20 cellular contexts compared by ENCODE assay signal in the genomic region with DNA sequence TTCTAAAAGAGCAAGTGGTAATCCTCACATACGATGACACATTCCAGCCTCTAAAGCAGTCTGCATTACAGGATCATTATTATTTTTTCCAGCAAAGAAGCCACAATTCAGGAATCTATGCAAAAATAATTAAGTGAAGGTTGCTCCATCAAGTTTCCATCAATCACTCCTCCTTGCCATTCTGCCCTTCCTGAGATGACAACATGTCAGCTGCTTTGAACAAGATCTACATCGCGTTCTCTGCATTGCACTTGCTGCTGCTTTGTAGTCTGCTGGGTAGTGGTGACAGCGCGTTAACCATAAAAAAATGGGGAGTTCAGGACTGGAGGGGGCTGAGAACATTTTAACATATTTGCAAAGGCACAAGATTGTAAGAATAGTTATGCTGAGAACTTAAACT.
DNase-seq lines count a peak whose midpoint lies in the region; ATAC-seq and TF ChIP-seq lines count a peak whose summit lies in the region.
"Had no signal": no experiment of that assay in that cellular context is flagged by ENCODE, and none has a peak within 500 bp of the region (broad histone marks: within the 10 kb centered on the region; RNA-seq: fewer than 3 reads in every experiment).

No MANE protein-coding gene starts in this region.

- H2AFZ ChIP-seq in IMR-90 (replicated peaks; ENCODE audit: low read length, poor library complexity) = no peak overlapping the region
- H2AFZ ChIP-seq in neuronal stem cell (ENCODE audit: low read length) = no peak overlapping the region

- TF ChIP-seq RAD21 in IMR-90 (IDR thresholded peaks at IDR 0.05; ENCODE audit: low read length) = no peak

- H3K27me3 ChIP-seq in IMR-90 (ENCODE audit: control insufficient read depth, insufficient read depth, low read length) (no peaks in the 10 kb centered on the region), neuronal stem cell (ENCODE audit: control insufficient read depth in 3 of 3, insufficient read depth in 3 of 3, low read depth in 1 of 3, low read length in 3 of 3) (no peaks in the 10 kb centered on the region)
- H3K27me3 ChIP-seq: BE2C, BLaER1 had no signal

- H3K27me3 Mint-ChIP-seq in mesothelial cell of epicardium (ENCODE audit: low read depth) (no peaks in the 10 kb centered on the region), Calu3 (ENCODE audit: unreplicated experiment) (no peaks in the 10 kb centered on the region)
- H3K27me3 Mint-ChIP-seq: CD4-positive, alpha-beta memory T cell; CD4-positive, CD25-positive, alpha-beta regulatory T cell; CD8-positive, alpha-beta memory T cell had no signal

- H2BK20ac ChIP-seq in IMR-90 (ENCODE audit: low read depth, low read length) = no peak overlapping the region

- H2AK5ac ChIP-seq in IMR-90 (ENCODE audit: low read depth, low read length) (no peak overlapping the region), neuronal stem cell (ENCODE audit: low read depth, low read length) (no peak overlapping the region)

- WGBS in IMR-90 (ENCODE audit: extremely low coverage in 2 of 2, insufficient read length in 1 of 2), 2 experiments = no CpG with 5 or more reads among the region's 5 CpGs
- no CpG with 5 or more reads among the region's 5 CpGs for WGBS in neuronal stem cell (ENCODE audit: extremely low coverage in 2 of 2, insufficient read length in 2 of 2, insufficient replicate concordance in 1 of 2), 2 donors

- H3K14ac ChIP-seq in IMR-90 (replicated peaks; ENCODE audit: low read depth, low read length) (no peak overlapping the region), neuronal stem cell (ENCODE audit: low read length) (no peak overlapping the region)

- ATAC-seq in IMR-90 (ENCODE audit: low read depth) = no peak
- ATAC-seq in GM19467 (IDR thresholded peaks at IDR 0.05; ENCODE audit: unreplicated experiment) = no peak
- ATAC-seq in HG03460 (IDR thresholded peaks at IDR 0.05; ENCODE audit: unreplicated experiment) = no peak
- ATAC-seq: A549 had no signal

- peaks cover 6% of the 10 kb centered on the region for H3K4me1 ChIP-seq in IMR-90 (ENCODE audit: control insufficient read depth, insufficient read depth, low read length)
- H3K4me1 ChIP-seq in neuronal stem cell (ENCODE audit: control insufficient read depth in 2 of 2, insufficient read depth in 1 of 2, low read depth in 1 of 2, low read length in 2 of 2) = peaks cover 0 to 2% of the 10 kb centered on the region in 2 donors
- H3K4me1 ChIP-seq: A549, BLaER1 had no signal

- H3K4me3 ChIP-seq in IMR-90 (ENCODE audit: insufficient read depth, low read depth, low read length) (no peak overlapping the region), neuronal stem cell (ENCODE audit: low read length in 2 of 2) (no peak overlapping the region)
- H3K4me3 ChIP-seq: A549, BLaER1 had no signal

- H3K36me3 Mint-ChIP-seq in mesothelial cell of epicardium (peaks cover 3% of the 10 kb centered on the region), Calu3 (ENCODE audit: insufficient read depth, unreplicated experiment) (no peaks in the 10 kb centered on the region)

- intact Hi-C loops in IMR-90 (cut with micrococcal nuclease) = no loop called here
- intact Hi-C loops in Calu3 (cut with micrococcal nuclease; ENCODE audit: unreplicated experiment) = no loop called here

- H2BK12ac ChIP-seq in neuronal stem cell (ENCODE audit: low read length) = no peak overlapping the region

- no peak overlapping the region for H2BK5ac ChIP-seq in IMR-90 (ENCODE audit: low read depth, low read length, poor library complexity, severe bottlenecking)
- no peak overlapping the region for H2BK5ac ChIP-seq in neuronal stem cell (ENCODE audit: low read length)

- in situ Hi-C loops in IMR-90 (cut with MboI; ENCODE audit: low sequenced_read_pairs) = no loop called here

- H3K9me3 Mint-ChIP-seq in mesothelial cell of epicardium (no peaks in the 10 kb centered on the region), Calu3 (ENCODE audit: low read depth, unreplicated experiment) (no peaks in the 10 kb centered on the region)
- H3K9me3 Mint-ChIP-seq: CD4-positive, alpha-beta memory T cell; CD4-positive, CD25-positive, alpha-beta regulatory T cell; CD8-positive, alpha-beta memory T cell had no signal

- H2BK15ac ChIP-seq in IMR-90 (ENCODE audit: low read depth, low read length) = no peak overlapping the region
- H2BK15ac ChIP-seq in neuronal stem cell (ENCODE audit: low read length) = no peak overlapping the region

- H3K9ac ChIP-seq in IMR-90 (ENCODE audit: low read depth, low read length) (no peak overlapping the region), neuronal stem cell (ENCODE audit: low read depth, low read length, poor library complexity) (no peak overlapping the region)
- H3K9ac ChIP-seq: BLaER1 had no signal

- TF ChIP-seq POLR2A in IMR-90 (IDR thresholded peaks at IDR 0.05; ENCODE audit: low read depth, low read length) = no peak

- CTCF ChIA-PET in IMR-90 (lab: Yijun Ruan, JAX) = no interaction called here
- CTCF ChIA-PET in Calu3 (lab: Charles Lee) = no interaction called here

- H3K4me2 ChIP-seq in IMR-90 (ENCODE audit: low read depth, low read length) (no peak overlapping the region), neuronal stem cell (ENCODE audit: insufficient read depth, low read length, poor library complexity, severe bottlenecking) (peak overlapping the region; percentile 21)
- H3K4me2 ChIP-seq: A549, BLaER1 had no signal

- no peaks in the 10 kb centered on the region for H4K20me1 ChIP-seq in IMR-90 (ENCODE audit: insufficient read depth, low read length)
- H4K20me1 ChIP-seq: BLaER1 had no signal

- no peak overlapping the region for H2AK9ac ChIP-seq in IMR-90 (replicated peaks; ENCODE audit: low read depth, low read length, poor library complexity)

- H2BK120ac ChIP-seq in IMR-90 (ENCODE audit: low read depth, low read length) (no peak overlapping the region), neuronal stem cell (ENCODE audit: low read depth, low read length) (no peak overlapping the region)

- H3K27ac ChIP-seq in IMR-90 (ENCODE audit: insufficient read depth, low read length) (no peak overlapping the region), caudate nucleus (ENCODE audit: low read depth, low read length) (no peak overlapping the region), neuronal stem cell (replicated peaks; ENCODE audit: low read length) (no peak overlapping the region)
- H3K27ac ChIP-seq: 22Rv1, A549, BLaER1 had no signal

- dilution Hi-C loops in IMR-90 (cut with HindIII; ENCODE audit: low sequenced_read_pairs, unreplicated experiment) = no loop called here

- H3K23ac ChIP-seq in IMR-90 (ENCODE audit: low read depth, low read length) (no peak overlapping the region), neuronal stem cell (ENCODE audit: low read depth, low read length, poor library complexity) (no peak overlapping the region)

- H4K91ac ChIP-seq in IMR-90 (ENCODE audit: insufficient read depth, low read depth, low read length) (no peak overlapping the region), neuronal stem cell (ENCODE audit: low read depth, low read length, poor library complexity) (no peak overlapping the region)

- H3K4me3 Mint-ChIP-seq in mesothelial cell of epicardium (no peak overlapping the region), Calu3 (ENCODE audit: low read depth, unreplicated experiment) (no peak overlapping the region)
- H3K4me3 Mint-ChIP-seq: CD14-positive monocyte; CD4-positive, alpha-beta memory T cell; CD4-positive, CD25-positive, alpha-beta regulatory T cell; CD8-positive, alpha-beta memory T cell had no signal

- 0 out of 2 replicates have a peak, but pooled peaks cover 3% of the 10 kb centered on the region for H3K9me1 ChIP-seq in IMR-90 (ENCODE audit: insufficient read depth, low read length)

- TF ChIP-seq CTCF in IMR-90 (conservative IDR thresholded peaks at IDR 0.05; ENCODE audit: low read depth, low read length) (no peak), mesothelial cell of epicardium (IDR thresholded peaks at IDR 0.05; ENCODE audit: unreplicated experiment) (no peak), Calu3 (IDR thresholded peaks at IDR 0.05; ENCODE audit: unreplicated experiment) (no peak)

- H4K8ac ChIP-seq in IMR-90 (ENCODE audit: low read depth in 2 of 2, low read length in 2 of 2) (no peak overlapping the region), neuronal stem cell (ENCODE audit: low read depth, low read length) (no peak overlapping the region)

- H3K9me3 ChIP-seq in IMR-90 (ENCODE audit: control insufficient read depth, insufficient read depth, low read length) (no peaks in the 10 kb centered on the region), neuronal stem cell (replicated peaks in 1 of 2; ENCODE audit: control insufficient read depth in 2 of 2, insufficient read depth in 1 of 2, low read depth in 1 of 2, low read length in 2 of 2) (no peaks in the 10 kb centered on the region)
- H3K9me3 ChIP-seq: A549, BE2C, BLaER1 had no signal

- H3K36me3 ChIP-seq in IMR-90 (ENCODE audit: control insufficient read depth, insufficient read depth, low read length) = no peaks in the 10 kb centered on the region; the same call in none of the 2 replicates
- H3K36me3 ChIP-seq in neuronal stem cell (replicated peaks in 1 of 2; ENCODE audit: control insufficient read depth in 2 of 2, insufficient read depth in 2 of 2, low read length in 2 of 2) = no peaks in the 10 kb centered on the region
- H3K36me3 ChIP-seq: BE2C, BLaER1 had no signal

- H3K18ac ChIP-seq in IMR-90 (ENCODE audit: low read depth, low read length) (no peak overlapping the region), neuronal stem cell (ENCODE audit: low read length) (no peak overlapping the region)

- DNase-seq in IMR-90 (no peak), caudate nucleus (lab: John Stamatoyannopoulos, UW) (peak in 34 of 61 donors; percentile 6 to 94 (median 36)), mesothelial cell of epicardium (ENCODE audit: low spot score in 2 of 2, unreplicated experiment in 2 of 2) (no peak), neuronal stem cell (ENCODE audit: low spot score) (no peak), Calu3 (no peak), AG20443 (ENCODE audit: low spot score) (no peak)
- DNase-seq: BE2C; C1 segment of cervical spinal cord; CD4-positive, alpha-beta memory T cell; CD4-positive, CD25-positive, alpha-beta regulatory T cell; CD8-positive, alpha-beta memory T cell; COR-L47; DMS79 treated with DMSO at 0.1 percent for 48 hours; GF-D8 had no signal

- H3K4ac ChIP-seq in IMR-90 (ENCODE audit: low read depth, low read length) = 0 out of 2 replicates have a peak overlapping the region, but pooled peaks have one; percentile 3
- no peak overlapping the region for H3K4ac ChIP-seq in neuronal stem cell (ENCODE audit: low read length)

- H3K56ac ChIP-seq in IMR-90 (ENCODE audit: extremely low read depth, insufficient read depth, low read length) = no peak overlapping the region

- H3K4me1 Mint-ChIP-seq in mesothelial cell of epicardium (peaks cover 16% of the 10 kb centered on the region), Calu3 (ENCODE audit: low read depth, unreplicated experiment) (no peaks in the 10 kb centered on the region)
- H3K4me1 Mint-ChIP-seq: CD14-positive monocyte had no signal

- no TSS peak for BruUV-seq in IMR-90 (replicated peaks; lab: Mats Ljungman, UMichigan)
- BruUV-seq in Calu3 (replicated peaks; lab: Mats Ljungman, UMichigan) = no TSS peak

- no peak overlapping the region for H4K5ac ChIP-seq in IMR-90 (ENCODE audit: low read depth, low read length)

- POLR2A ChIA-PET in IMR-90 (lab: Charles Lee; ENCODE audit: unreplicated experiment) = no interaction called here

- H3K79me1 ChIP-seq in IMR-90 (ENCODE audit: low read depth in 1 of 2, low read length in 2 of 2) (peaks cover 7 to 12% of the 10 kb centered on the region in 2 experiments), neuronal stem cell (ENCODE audit: low read depth, low read length) (no peaks in the 10 kb centered on the region)

- H3K27ac Mint-ChIP-seq in mesothelial cell of epicardium = peak overlapping the region; percentile 7
- no peak overlapping the region for H3K27ac Mint-ChIP-seq in Calu3 (ENCODE audit: unreplicated experiment)
- H3K27ac Mint-ChIP-seq: CD14-positive monocyte had no signal

Comparison
In these comparisons a context has a peak if more than half of its experiments do, and no peak if none do; other contexts are left out.
1. DNase-seq: peak in caudate nucleus (34 of 61); none in IMR-90 (single experiment), mesothelial cell of epicardium (0 of 2), neuronal stem cell (single experiment), Calu3 (single experiment) and AG20443 (single experiment).